ENCODE assay signal across 26 cellular contexts in genomic region chr20:20139403-20139802, GRCh38.
DNase-seq lines count a peak whose midpoint lies in the region; ATAC-seq, FAIRE-seq and TF ChIP-seq lines count a peak whose summit lies in the region.
"Had no signal": no experiment of that assay in that cellular context is flagged by ENCODE, and none has a peak within 500 bp of the region (broad histone marks: within the 10 kb centered on the region; RNA-seq: fewer than 3 reads in every experiment).

No MANE protein-coding gene starts in this region.

- no peak overlapping the region for H4K8ac ChIP-seq in mesenchymal stem cell (ENCODE audit: low read length)

- H3K27ac ChIP-seq in HepG2 (ENCODE audit: extremely low read length, insufficient read depth, low read length) (no peak overlapping the region), right lobe of liver (no peak overlapping the region), mesenchymal stem cell (ENCODE audit: low read length, poor library complexity, severe bottlenecking) (no peak overlapping the region)
- H3K27ac ChIP-seq: A549, C4-2B, PC-9 had no signal

- CTCF ChIA-PET in HepG2 (lab: Yijun Ruan, JAX; ENCODE audit: low intra/inter-chr PET ratio, low total read pairs) = no interaction called here

- H4K91ac ChIP-seq in mesenchymal stem cell (ENCODE audit: low read length) = no peak overlapping the region

- no peaks in the 10 kb centered on the region for H3K79me2 ChIP-seq in HepG2 (ENCODE audit: insufficient read depth, low read length)

- no peak overlapping the region for H2BK12ac ChIP-seq in mesenchymal stem cell (ENCODE audit: low read length in 2 of 2)

- no peak overlapping the region for H3K4me2 ChIP-seq in HepG2 (ENCODE audit: low read depth, low read length)
- no peak overlapping the region for H3K4me2 ChIP-seq in mesenchymal stem cell (ENCODE audit: low read length, poor library complexity, severe bottlenecking)
- H3K4me2 ChIP-seq: A549, PC-9 had no signal

- H3K4ac ChIP-seq in mesenchymal stem cell (ENCODE audit: low read depth in 1 of 2, low read length in 2 of 2) = no peak overlapping the region

- no peak overlapping the region for H3K14ac ChIP-seq in mesenchymal stem cell (ENCODE audit: low read length in 2 of 2)

- H3K27me3 ChIP-seq in HepG2 (ENCODE audit: control insufficient read depth in 1 of 2, insufficient read depth in 2 of 2, low read length in 2 of 2) (peaks cover 0 to 4% of the 10 kb centered on the region in 2 experiments; a peak in 1 of 5 replicates), right lobe of liver (no peaks in the 10 kb centered on the region), mesenchymal stem cell (ENCODE audit: control insufficient read depth in 1 of 2, insufficient read depth in 1 of 2, low read length in 2 of 2) (no peaks in the 10 kb centered on the region)
- H3K27me3 ChIP-seq: MG63 had no signal

- no peak for FAIRE-seq in HepG2 (lab: Jason Lieb, UNC)
- FAIRE-seq: A549, GM12891, HTR-8/SVneo had no signal

- no peak overlapping the region for H3K18ac ChIP-seq in mesenchymal stem cell (ENCODE audit: low read depth in 1 of 2, low read length in 2 of 2)

- no peaks in the 10 kb centered on the region for H4K20me1 ChIP-seq in HepG2 (ENCODE audit: insufficient read depth, low read length)

- H3K36me3 ChIP-seq in HepG2 (replicated peaks in 1 of 2; ENCODE audit: control insufficient read depth in 1 of 2, insufficient read depth in 2 of 2, low read length in 2 of 2) (no peaks in the 10 kb centered on the region), right lobe of liver (no peaks in the 10 kb centered on the region), mesenchymal stem cell (ENCODE audit: control insufficient read depth in 1 of 2, insufficient read depth in 2 of 2, low read depth in 1 of 2, low read length in 2 of 2) (no peaks in the 10 kb centered on the region)
- H3K36me3 ChIP-seq: MG63 had no signal

- WGBS in HepG2 (ENCODE audit: low lambda C conversion rate) = 45% methylated on average over 5 of the region's 5 CpGs
- WGBS in right lobe of liver (ENCODE audit: insufficient coverage, low coverage, low lambda C conversion rate, missing lambda C conversion rate) = 65% methylated on average over 5 of the region's 5 CpGs
- 89% methylated on average over 4 of the region's 5 CpGs for WGBS in mesenchymal stem cell

- H3K23ac ChIP-seq in mesenchymal stem cell (ENCODE audit: low read length in 2 of 2) = no peak overlapping the region

- H3K9ac ChIP-seq in HepG2 (ENCODE audit: insufficient read depth, low read depth, low read length) = no peak overlapping the region
- no peak overlapping the region for H3K9ac ChIP-seq in mesenchymal stem cell (ENCODE audit: low read length)

- H2BK120ac ChIP-seq in mesenchymal stem cell (ENCODE audit: low read depth, low read length) = no peak overlapping the region

- POLR2A ChIA-PET in HepG2 (lab: Yijun Ruan, JAX) = no interaction called here

- intact Hi-C loops in HepG2 (cut with micrococcal nuclease; ENCODE audit: unreplicated experiment) = no loop called here
- intact Hi-C loops in right lobe of liver (cut with DNase I) = no loop called here

- no peak for TF ChIP-seq POLR2A in HepG2 (IDR thresholded peaks at IDR 0.05; ENCODE audit: insufficient read depth in 1 of 2, low read depth in 2 of 2, low read length in 2 of 2)
- TF ChIP-seq POLR2A in right lobe of liver (IDR thresholded peaks at IDR 0.05) = no peak

- no peak overlapping the region for H2BK5ac ChIP-seq in mesenchymal stem cell (ENCODE audit: low read depth, low read length, poor library complexity, severe bottlenecking)

- H3K9me3 ChIP-seq in HepG2 (ENCODE audit: low read length) = no peaks in the 10 kb centered on the region
- no peaks in the 10 kb centered on the region for H3K9me3 ChIP-seq in right lobe of liver
- H3K9me3 ChIP-seq in mesenchymal stem cell (ENCODE audit: control insufficient read depth, low read length) = peaks cover 7% of the 10 kb centered on the region
- H3K9me3 ChIP-seq: A549, MG63 had no signal

- TF ChIP-seq CTCF in HepG2 (CRISPR knock-in tag; IDR thresholded peaks at IDR 0.05) (no peak), right lobe of liver (IDR thresholded peaks at IDR 0.05) (no peak)

- H2AK5ac ChIP-seq in mesenchymal stem cell (ENCODE audit: low read length, severe bottlenecking) = no peak overlapping the region

- H3K4me3 ChIP-seq in HepG2 (replicated peaks in 1 of 3; ENCODE audit: insufficient read depth in 1 of 3, low read depth in 2 of 3, low read length in 3 of 3) (no peak overlapping the region), right lobe of liver (no peak overlapping the region), mesenchymal stem cell (ENCODE audit: insufficient read depth in 1 of 2, low read depth in 1 of 2, low read length in 2 of 2) (no peak overlapping the region)
- H3K4me3 ChIP-seq: A549, MG63, PC-9 had no signal

- no peak for DNase-seq in HepG2 (ENCODE audit: low spot score)
- DNase-seq in right lobe of liver = no peak
- peak; percentile 71 for DNase-seq in NCI-H1436 treated with DMSO at 0.1 percent for 48 hours (lab: John Stamatoyannopoulos, UW)
- DNase-seq in NCI-H82 treated with DMSO at 0.1 percent for 48 hours (lab: John Stamatoyannopoulos, UW; ENCODE audit: unreplicated experiment) = peak; percentile 5
- no peak for DNase-seq in NCI-H1092 (lab: John Stamatoyannopoulos, UW)
- no peak for DNase-seq in mesenchymal stem cell
- DNase-seq: AML-193; Caco-2; CD8-positive, alpha-beta T cell; DMS 273 treated with DMSO at 0.1 percent for 48 hours; DMS79; GF-D8; KG1; MG63; NCI-H1694 treated with DMSO at 0.1 percent for 48 hours; NCI-H2081; NCI-H446 treated with DMSO at 0.1 percent for 48 hours; NCI-H526; PC-9; T-helper 1 cell had no signal

- ATAC-seq in HepG2 (no peak), right lobe of liver (no peak), GM19395 (IDR thresholded peaks at IDR 0.05; ENCODE audit: unreplicated experiment) (no peak)
- ATAC-seq: A549; CD8-positive, alpha-beta T cell; HCT116 had no signal

- no peak overlapping the region for H2BK15ac ChIP-seq in mesenchymal stem cell (ENCODE audit: low read depth, poor library complexity, severe bottlenecking)

- H3K4me1 ChIP-seq in HepG2 (ENCODE audit: insufficient read depth, low read length) = no peaks in the 10 kb centered on the region
- H3K4me1 ChIP-seq in right lobe of liver = no peaks in the 10 kb centered on the region
- H3K4me1 ChIP-seq in mesenchymal stem cell (ENCODE audit: control insufficient read depth, insufficient read depth, low read depth, low read length) = no peaks in the 10 kb centered on the region
- H3K4me1 ChIP-seq: A549 had no signal

- H3K79me1 ChIP-seq in mesenchymal stem cell (replicated peaks; ENCODE audit: low read length, poor library complexity, severe bottlenecking) = no peaks in the 10 kb centered on the region

- in situ Hi-C loops in HepG2 (cut with HindIII; ENCODE audit: extremely low pct_ligation_motif_present, low pct_unique_long_range_greater_than_20kb) = no loop called here

- TF ChIP-seq EP300 in HepG2 (IDR thresholded peaks at IDR 0.05; ENCODE audit: low read depth in 2 of 2, low read length in 2 of 2) = no peak
- no peak for TF ChIP-seq EP300 in HepG2 (CRISPR knock-in tag; IDR thresholded peaks at IDR 0.05; ENCODE audit: borderline replicate concordance)

- H2AFZ ChIP-seq in HepG2 (ENCODE audit: low read length) = no peak overlapping the region
- H2AFZ ChIP-seq in mesenchymal stem cell (ENCODE audit: low read depth, low read length) = no peak overlapping the region
- H2AFZ ChIP-seq: PC-9 had no signal

- BruUV-seq in HepG2 (replicated peaks; lab: Mats Ljungman, UMichigan) = no TSS peak

- TF ChIP-seq RAD21 in HepG2 (CRISPR knock-in tag; IDR thresholded peaks at IDR 0.05) = no peak

TF ChIP-seq in HepG2, 621 proteins besides CTCF, POLR2A, EP300 and RAD21:
- TF ChIP-seq ZNF251 (CRISPR knock-in tag; IDR thresholded peaks at IDR 0.05) (no peak), SP140L (CRISPR knock-in tag; IDR thresholded peaks at IDR 0.05; ENCODE audit: borderline replicate concordance) (no peak), ZC3H13 (CRISPR knock-in tag; IDR thresholded peaks at IDR 0.05) (no peak), CEBPB (IDR thresholded peaks at IDR 0.05; ENCODE audit: borderline replicate concordance, low read depth, low read length) (peak; percentile 56; the same call in 1 of the 2 replicates)

Comparison
In these comparisons a context has a peak if more than half of its experiments do, and no peak if none do; other contexts are left out.
1. DNase-seq: peak in NCI-H1436 treated with DMSO at 0.1 percent for 48 hours (single experiment) and NCI-H82 treated with DMSO at 0.1 percent for 48 hours (single experiment); none in HepG2 (single experiment), right lobe of liver (0 of 3), NCI-H1092 (single experiment) and mesenchymal stem cell (single experiment).